ENCODE assay signal across 35 cellular contexts in the genomic region with DNA sequence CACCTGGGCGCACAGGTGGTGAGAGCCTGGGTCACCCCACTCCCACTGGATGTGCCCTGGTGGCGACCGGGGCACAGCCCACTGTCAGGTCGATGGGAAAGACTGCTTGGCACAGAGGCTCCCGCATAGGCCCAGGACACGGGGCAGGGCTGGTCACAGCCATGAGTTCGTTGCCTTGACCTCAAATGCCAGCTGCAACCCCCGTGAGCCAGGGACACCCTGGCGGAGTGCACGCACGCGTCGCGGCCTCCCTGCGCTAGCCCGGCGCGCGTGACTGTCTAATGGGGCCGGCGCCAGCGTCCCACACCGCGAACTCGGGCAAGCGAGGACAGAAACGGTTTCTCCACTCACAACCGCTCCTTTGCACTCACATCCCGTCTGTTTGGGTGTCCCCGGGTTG.
"Had no signal": no experiment of that assay in that cellular context is flagged by ENCODE, and none has a peak within 500 bp of the region (broad histone marks: within the 10 kb centered on the region; RNA-seq: fewer than 3 reads in every experiment).

No MANE protein-coding gene starts in this region.

- H3K36me3 ChIP-seq: ascending aorta, cardiac muscle cell, MG63, Peyer's patch had no signal

- H3K4me1 ChIP-seq: ascending aorta, Peyer's patch had no signal

- ATAC-seq: PC-3, SK-N-SH treated with all-trans-retinoic acid at 6 μM for 48 hours had no signal

- H3K4me1 Mint-ChIP-seq: central memory CD8-positive, alpha-beta T cell had no signal

- H3K9me3 Mint-ChIP-seq: central memory CD8-positive, alpha-beta T cell had no signal

- H3K9me3 ChIP-seq: ascending aorta, Peyer's patch had no signal

- DNase-seq: activated B cell treated with CpG ODN at 0.5 μM for 24 hours; activated CD4-positive, alpha-beta T cell treated with anti-CD3 and anti-CD28 coated beads for 4 hours; activated CD4-positive, alpha-beta T cell treated with anti-CD3 and anti-CD28 coated beads, Interleukin-2, amount 50 U/mL, for 1 hour; activated CD4-positive, CD25-positive, alpha-beta regulatory T cell treated with anti-CD3 and anti-CD28 coated beads, Interleukin-2, amount 50 U/mL, for 72 hours; activated effector memory CD4-positive, alpha-beta T cell treated with anti-CD3 and anti-CD28 coated beads, Interleukin-2, amount 50 U/mL, for 16 hours; activated naive CD4-positive, alpha-beta T cell treated with anti-CD3 and anti-CD28 coated beads, Interleukin-2, amount 50 U/mL, for 16 hours; activated T-cell treated with anti-CD3 and anti-CD28 coated beads, Interleukin-2, amount 50 U/mL, for 1 hour; activated T-cell treated with anti-CD3 and anti-CD28 coated beads, Interleukin-2, amount 50 U/mL, for 72 hours; amniotic stem cell; MG63; NCI-H1092; NCI-H1436 treated with DMSO at 0.1 percent for 48 hours; NCI-H1694 treated with DMSO at 0.1 percent for 48 hours; NCI-H2029; NCI-H2171; NCI-H510A; NCI-H526; NCI-H748 treated with DMSO at 0.1 percent for 48 hours; NK-92 treated with Interleukin-12 subunit alpha and Interleukin-12 subunit beta, amount 100 ng/mL, for 24 hours; PC-3; RPMI8226; SHP77 treated with DMSO at 0.1 percent for 48 hours; SW 1271; T-helper 1 cell; T-helper 2 cell; T-helper 9 cell had no signal

- H3K4me3 Mint-ChIP-seq: activated CD4-positive, alpha-beta memory T cell treated with anti-CD3 and anti-CD28 coated beads for 36 hours; central memory CD8-positive, alpha-beta T cell had no signal

- H3K27me3 ChIP-seq: ascending aorta, cardiac muscle cell, MG63, Peyer's patch had no signal

- H3K4me3 ChIP-seq: cardiac muscle cell, MG63, Peyer's patch had no signal

- H3K36me3 Mint-ChIP-seq: activated CD4-positive, alpha-beta memory T cell treated with anti-CD3 and anti-CD28 coated beads for 36 hours had no signal

- H3K27ac ChIP-seq: cardiac muscle cell, Peyer's patch, VCaP had no signal

- H3K27me3 Mint-ChIP-seq: activated CD4-positive, alpha-beta memory T cell treated with anti-CD3 and anti-CD28 coated beads for 36 hours; activated naive CD8-positive, alpha-beta T cell treated with anti-CD3 and anti-CD28 coated beads for 36 hours; activated T-helper 17 cell treated with anti-CD3 and anti-CD28 coated beads, Interleukin-2, amount 50 U/mL, for 72 hours; central memory CD8-positive, alpha-beta T cell had no signal

- H3K27ac Mint-ChIP-seq: activated B cell treated with CpG ODN at 0.5 μM for 24 hours; activated T-helper 17 cell treated with anti-CD3 and anti-CD28 coated beads, Interleukin-2, amount 50 U/mL, for 72 hours had no signal
